Comparison of ENCODE assay signal across 1 cellular context in genomic region chr21:41954654-41955499, GRCh38.
TF ChIP-seq lines count a peak whose summit lies in the region.

No MANE protein-coding gene starts in this region.

TF ChIP-seq in A549, 52 proteins besides CTCF, POLR2A, EP300 and RAD21:
- TF ChIP-seq CHD2 (IDR thresholded peaks at IDR 0.05; ENCODE audit: low read length, partially characterized antibody) = no peak
- TF ChIP-seq HDAC2 (IDR thresholded peaks at IDR 0.05) = no peak
- TF ChIP-seq PHF8 (IDR thresholded peaks at IDR 0.05; ENCODE audit: borderline replicate concordance, low read depth) = no peak
- TF ChIP-seq NFE2L2 (conservative IDR thresholded peaks at IDR 0.05; ENCODE audit: low read length) = no peak
- no peak for TF ChIP-seq MAZ (IDR thresholded peaks at IDR 0.05; ENCODE audit: borderline replicate concordance, low read depth, low read length)
- no peak for TF ChIP-seq ESRRA (IDR thresholded peaks at IDR 0.05; ENCODE audit: borderline replicate concordance, low read length)
- no peak for TF ChIP-seq CEBPB (IDR thresholded peaks at IDR 0.05)
- TF ChIP-seq HOXB5 (CRISPR knock-in tag; IDR thresholded peaks at IDR 0.05) = no peak
- TF ChIP-seq SREBF2 (IDR thresholded peaks at IDR 0.05) = no peak
- no peak for TF ChIP-seq HES2 (IDR thresholded peaks at IDR 0.05)
- no peak for TF ChIP-seq ZNF302 (CRISPR knock-in tag; IDR thresholded peaks at IDR 0.05)
- no peak for TF ChIP-seq FOSL2 (IDR thresholded peaks at IDR 0.05)
- no peak for TF ChIP-seq FOSL2 (CRISPR knock-in tag; IDR thresholded peaks at IDR 0.05)
- TF ChIP-seq MYC (IDR thresholded peaks at IDR 0.05; ENCODE audit: borderline replicate concordance, low read length) = no peak
- TF ChIP-seq BHLHE40 (IDR thresholded peaks at IDR 0.05; ENCODE audit: low read depth, low read length) = no peak
- TF ChIP-seq ZC3H11A (IDR thresholded peaks at IDR 0.05) = no peak
- TF ChIP-seq HOXA7 (CRISPR knock-in tag; IDR thresholded peaks at IDR 0.05) = no peak
TF ChIP-seq in A549: peak in this region for 0.
